ENCODE assay signal across 22 cellular contexts in genomic region chr4:27316176-27316575, GRCh38.
"Had no signal": no experiment of that assay in that cellular context is flagged by ENCODE, and none has a peak within 500 bp of the region (broad histone marks: within the 10 kb centered on the region; RNA-seq: fewer than 3 reads in every experiment).

No MANE protein-coding gene starts in this region.

- ATAC-seq: activated CD8-positive, alpha-beta memory T cell treated with anti-CD3 and anti-CD28 coated beads, Interleukin-2, amount 10 ng/mL, durations not matched to agents 7 days and 5 days; body of pancreas; WTC11 had no signal

- H3K9me3 ChIP-seq: body of pancreas had no signal

- H3K4me1 ChIP-seq: body of pancreas had no signal

- DNase-seq: activated CD4-positive, alpha-beta T cell treated with anti-CD3 and anti-CD28 coated beads for 48 hours; activated CD4-positive, alpha-beta T cell treated with anti-CD3 and anti-CD28 coated beads, Interleukin-2, amount 50 U/mL, for 48 hours; activated CD4-positive, CD25-positive, alpha-beta regulatory T cell treated with anti-CD3 and anti-CD28 coated beads, Interleukin-2, amount 50 U/mL, for 72 hours; activated CD8-positive, alpha-beta memory T cell treated with anti-CD3 and anti-CD28 coated beads, Interleukin-2, amount 10 ng/mL, durations not matched to agents 7 days and 5 days; activated effector memory CD4-positive, alpha-beta T cell treated with Interleukin-2 at 50 U/mL for 16 hours; activated naive CD4-positive, alpha-beta T cell; activated T-cell treated with anti-CD3 and anti-CD28 coated beads, Interleukin-2, amount 50 U/mL, for 24 hours; aorta; body of pancreas; central memory CD4-positive, alpha-beta T cell; Kasumi-1; KBM-7; NCI-H1048; NCI-H146; NCI-H187 treated with DMSO at 0.1 percent for 48 hours; NCI-H2171; NCI-H345; NCI-H510A; NCI-H526 treated with DMSO at 0.1 percent for 48 hours; NCI-H82; SHP77 treated with DMSO at 0.1 percent for 48 hours had no signal

- H3K4me3 ChIP-seq: body of pancreas had no signal

- H3K27me3 ChIP-seq: body of pancreas had no signal

- H3K27ac ChIP-seq: body of pancreas had no signal
